ENCODE assay signal across 19 cellular contexts in genomic region chr17:19389386-19389785, GRCh38. TPM values are rescaled to one million over a fixed set of nuclear protein-coding genes. Genes with fewer than 3 reads are reported as not detected.
A peak's percentile ranks its signal among the peaks of the same experiment; 100 is the strongest.
DNase-seq lines count a peak whose midpoint lies in the region; ATAC-seq, FAIRE-seq and TF ChIP-seq lines count a peak whose summit lies in the region.
"Had no signal": no experiment of that assay in that cellular context is flagged by ENCODE, and none has a peak within 500 bp of the region (broad histone marks: within the 10 kb centered on the region; RNA-seq: fewer than 3 reads in every experiment).

No MANE protein-coding gene starts in this region.

- no peak for TF ChIP-seq CTCF in breast epithelium (IDR thresholded peaks at IDR 0.05)
- TF ChIP-seq CTCF in mammary epithelial cell (conservative IDR thresholded peaks at IDR 0.05 in 1 of 2, IDR thresholded peaks at IDR 0.05 in 1 of 2; ENCODE audit: extremely low read depth in 1 of 2, insufficient read depth in 1 of 2, low read depth in 1 of 2, low read length in 2 of 2): no peak
- no peak for TF ChIP-seq CTCF in H1 (IDR thresholded peaks at IDR 0.05; ENCODE audit: control extremely low read depth in 1 of 3, insufficient read depth in 1 of 3, low read depth in 1 of 3, low read length in 3 of 3)
- TF ChIP-seq CTCF in neural progenitor cell (IDR thresholded peaks at IDR 0.05): no peak
- TF ChIP-seq CTCF in upper lobe of right lung (IDR thresholded peaks at IDR 0.05): no peak

- H3K4me3 ChIP-seq in breast epithelium: no peak overlapping the region
- H3K4me3 ChIP-seq in mammary epithelial cell (replicated peaks in 1 of 3; ENCODE audit: insufficient read depth in 1 of 3, low read depth in 2 of 3, low read length in 3 of 3): no peak overlapping the region
- H3K4me3 ChIP-seq in H1 (ENCODE audit: extremely low read depth in 1 of 4, insufficient read depth in 2 of 4, low read depth in 3 of 4, low read length in 4 of 4): no peak overlapping the region
- no peak overlapping the region for H3K4me3 ChIP-seq in neural progenitor cell
- H3K4me3 ChIP-seq in upper lobe of right lung: no peak overlapping the region
- H3K4me3 ChIP-seq: K562 had no signal

- peaks cover under 1% of the 10 kb centered on the region for H3K27me3 Mint-ChIP-seq in neural progenitor cell (ENCODE audit: insufficient read depth, low read depth)

- no peak overlapping the region for H4K5ac ChIP-seq in H1 (ENCODE audit: insufficient read length, low read depth, low read length)

- intact Hi-C loops in breast epithelium (cut with DNase I; ENCODE audit: low total_unique reads): no loop called here
- intact Hi-C loops in mammary epithelial cell (cut with micrococcal nuclease): no loop called here
- intact Hi-C loops in upper lobe of right lung (cut with DNase I): no loop called here

- H3K27ac ChIP-seq in breast epithelium (peak overlapping the region; percentile 90 to 98), mammary epithelial cell (ENCODE audit: insufficient read depth, low read depth, low read length) (no peak overlapping the region), H1 (ENCODE audit: low read depth, low read length) (no peak overlapping the region), neural progenitor cell (no peak overlapping the region), upper lobe of right lung (peak overlapping the region; percentile 89)
- H3K27ac ChIP-seq: foreskin keratinocyte had no signal

- no peak overlapping the region for H3K56ac ChIP-seq in H1 (replicated peaks; ENCODE audit: insufficient read length, low read depth, low read length)

- no peak overlapping the region for H2AFZ ChIP-seq in mammary epithelial cell (ENCODE audit: low read depth, low read length)
- H2AFZ ChIP-seq in H1 (ENCODE audit: low read length): no peak overlapping the region
- no peak overlapping the region for H2AFZ ChIP-seq in neural progenitor cell (replicated peaks)

- TF ChIP-seq POLR2A in breast epithelium (IDR thresholded peaks at IDR 0.05): no peak
- no peak for TF ChIP-seq POLR2A in H1 (IDR thresholded peaks at IDR 0.05; ENCODE audit: control extremely low read depth in 1 of 2, low read depth in 2 of 2, low read length in 2 of 2)

- H3K79me1 ChIP-seq in H1 (ENCODE audit: low read depth, low read length): no peaks in the 10 kb centered on the region

- peak overlapping the region; percentile 15 for H3K27ac Mint-ChIP-seq in neural progenitor cell
- H3K27ac Mint-ChIP-seq: nephron progenitor cell had no signal

- TF ChIP-seq RAD21 in H1 (IDR thresholded peaks at IDR 0.05 in 1 of 2, conservative IDR thresholded peaks at IDR 0.05 in 1 of 2; ENCODE audit: low read depth in 2 of 2, low read length in 2 of 2): no peak

- no peak overlapping the region for H2BK120ac ChIP-seq in H1 (replicated peaks; ENCODE audit: low read depth, low read length)

- 75% methylated on average over 2 of the region's 2 CpGs for whole genome bisulfite sequencing in mammary epithelial cell (ENCODE audit: low coverage, missing lambda C conversion rate)
- WGBS in H1 (ENCODE audit: extremely low coverage in 1 of 2, insufficient coverage in 1 of 2, insufficient read length in 1 of 2, insufficient replicate concordance in 2 of 2, low coverage in 1 of 2, low lambda C conversion rate in 2 of 2, missing lambda C conversion rate in 1 of 2), 2 experiments: 96% methylated on average over 2 of the region's 2 CpGs; no CpG with 5 or more reads in 1 of the 2 experiments

- POLR2A ChIA-PET in H1 (lab: Charles Lee; ENCODE audit: partially characterized antibody): interaction anchor here (0.8 to 2.6 kb wide), 3 partner anchors 10 to 64 kb away, joined by 3 to 17 read pairs (median 3); partner anchors contain the start of gene MAPK7

- no peaks in the 10 kb centered on the region for H3K9me3 Mint-ChIP-seq in neural progenitor cell
- H3K9me3 Mint-ChIP-seq: CD4-positive, CD25-positive, alpha-beta regulatory T cell; nephron progenitor cell had no signal

- H4K20me1 ChIP-seq in mammary epithelial cell (ENCODE audit: insufficient read depth, low read length) (no peaks in the 10 kb centered on the region), H1 (replicated peaks in 1 of 2; ENCODE audit: control insufficient read depth in 1 of 2, insufficient read depth in 2 of 2, low read length in 2 of 2) (peaks cover 3 to 6% of the 10 kb centered on the region in 2 experiments), neural progenitor cell (ENCODE audit: low read depth) (peaks cover 10% of the 10 kb centered on the region)

- no peak overlapping the region for H3K4me3 Mint-ChIP-seq in neural progenitor cell
- H3K4me3 Mint-ChIP-seq: CD4-positive, CD25-positive, alpha-beta regulatory T cell; nephron progenitor cell had no signal

- H3K4me1 ChIP-seq in breast epithelium: peaks cover 17 to 25% of the 10 kb centered on the region in 2 donors
- H3K4me1 ChIP-seq in mammary epithelial cell (ENCODE audit: insufficient read depth, low read length): peaks cover 25% of the 10 kb centered on the region
- peaks cover 8 to 22% (median 15%) of the 10 kb centered on the region in 4 experiments for H3K4me1 ChIP-seq in H1 (replicated peaks in 1 of 4; ENCODE audit: control insufficient read depth in 3 of 4, insufficient read depth in 4 of 4, low read length in 3 of 4)
- peaks cover 30% of the 10 kb centered on the region for H3K4me1 ChIP-seq in neural progenitor cell
- H3K4me1 ChIP-seq in upper lobe of right lung: peaks cover 32% of the 10 kb centered on the region

- no peak for DNase-seq in breast epithelium (ENCODE audit: low spot score in 2 of 2)
- no peak for DNase-seq in mammary epithelial cell
- DNase-seq in H1 (ENCODE audit: low read depth in 1 of 2, low spot score in 2 of 2): no peak
- no peak for DNase-seq in neural progenitor cell (ENCODE audit: low spot score)
- DNase-seq in upper lobe of right lung: no peak
- DNase-seq in stimulated activated CD4-positive, alpha-beta T cell treated with anti-CD3 and anti-CD28 coated beads, Interleukin-1b, Interleukin-23, amount 100 ng/mL, for 48 hours: no peak
- no peak for DNase-seq in 8988T
- DNase-seq: activated effector memory CD4-positive, alpha-beta T cell treated with Interleukin-2 at 50 U/mL for 16 hours; amniotic stem cell; CD4-positive, CD25-positive, alpha-beta regulatory T cell; DMS79; foreskin keratinocyte; MV-4-11; nephron progenitor cell; T-helper 2 cell had no signal

- no peak overlapping the region; the same call in 1 of the 2 replicates for H2AK5ac ChIP-seq in H1 (ENCODE audit: low read depth, low read length)

- H3K4ac ChIP-seq in H1 (replicated peaks; ENCODE audit: insufficient read length, low read depth, low read length): no peak overlapping the region

- H3K4me1 Mint-ChIP-seq in neural progenitor cell: peaks cover 30% of the 10 kb centered on the region

- H3K27me3 ChIP-seq in breast epithelium (no peaks in the 10 kb centered on the region), mammary epithelial cell (ENCODE audit: insufficient read depth, low read length) (no peaks in the 10 kb centered on the region), H1 (replicated peaks in 1 of 4; ENCODE audit: control insufficient read depth in 3 of 4, extremely low read depth in 1 of 4, insufficient read depth in 3 of 4, low read length in 3 of 4) (no peaks in the 10 kb centered on the region), neural progenitor cell (no peaks in the 10 kb centered on the region), upper lobe of right lung (no peaks in the 10 kb centered on the region)

- no peak overlapping the region for H2BK12ac ChIP-seq in H1 (ENCODE audit: low read depth, low read length)

- H3K79me2 ChIP-seq in mammary epithelial cell (ENCODE audit: insufficient read depth, low read length) (no peaks in the 10 kb centered on the region), H1 (ENCODE audit: control insufficient read depth in 1 of 2, insufficient read depth in 2 of 2, low read length in 2 of 2) (no peaks in the 10 kb centered on the region), neural progenitor cell (ENCODE audit: low read depth) (no peaks in the 10 kb centered on the region)

- H3K9me3 ChIP-seq in breast epithelium (no peaks in the 10 kb centered on the region), mammary epithelial cell (replicated peaks; ENCODE audit: insufficient read depth, low read length) (no peaks in the 10 kb centered on the region), H1 (ENCODE audit: insufficient read depth in 2 of 2, low read depth in 1 of 2, low read length in 1 of 2) (no peaks in the 10 kb centered on the region), neural progenitor cell (ENCODE audit: low read depth) (no peaks in the 10 kb centered on the region), upper lobe of right lung (no peaks in the 10 kb centered on the region)

- BruUV-seq in mammary epithelial cell (replicated peaks; lab: Mats Ljungman, UMichigan): no TSS peak

- H2BK5ac ChIP-seq in H1 (ENCODE audit: low read depth, low read length): no peak overlapping the region

- peaks cover 3% of the 10 kb centered on the region for H3K36me3 Mint-ChIP-seq in neural progenitor cell

- peak overlapping the region; percentile 63 for H4K91ac ChIP-seq in H1 (replicated peaks; ENCODE audit: insufficient read length, low read length)

- H2BK15ac ChIP-seq in H1 (ENCODE audit: low read length): peak overlapping the region; percentile 66; the same call in 1 of the 2 replicates

- H4K8ac ChIP-seq in H1 (ENCODE audit: extremely low read depth, insufficient read depth, low read length): no peak overlapping the region

- in situ Hi-C loops in mammary epithelial cell (cut with MboI; ENCODE audit: low sequenced_read_pairs in 2 of 2): no loop called here

- no peak overlapping the region for H3K14ac ChIP-seq in H1 (ENCODE audit: insufficient read length)

- H2BK20ac ChIP-seq in H1 (ENCODE audit: low read length): peak overlapping the region; percentile 29; the same call in 1 of the 2 replicates

- dilution Hi-C loops in mammary epithelial cell (cut with HindIII; ENCODE audit: low sequenced_read_pairs): no loop called here

- no peak for TF ChIP-seq EP300 in H1 (IDR thresholded peaks at IDR 0.05; ENCODE audit: borderline replicate concordance in 1 of 2, low read depth in 2 of 2, low read length in 2 of 2)

- H3K23ac ChIP-seq in H1 (ENCODE audit: insufficient read length): no peak overlapping the region

- no peak for FAIRE-seq in H1 (lab: Jason Lieb, UNC)
- FAIRE-seq: K562 had no signal

- no peak overlapping the region; the same call in 1 of the 2 replicates for H3K18ac ChIP-seq in H1 (ENCODE audit: extremely low read depth, low read length)

- H3F3A ChIP-seq in neural progenitor cell (ENCODE audit: low read depth): peaks cover 24% of the 10 kb centered on the region

- H3K23me2 ChIP-seq in H1 (ENCODE audit: low read depth, low read length): peaks cover 3% of the 10 kb centered on the region; the same call in 1 of the 2 replicates

- H3K9ac ChIP-seq in mammary epithelial cell (ENCODE audit: insufficient read depth, low read length) (no peak overlapping the region), H1 (replicated peaks in 1 of 4; ENCODE audit: extremely low read depth in 1 of 4, low read depth in 3 of 4, low read length in 3 of 4) (no peak overlapping the region), neural progenitor cell (no peak overlapping the region)

- ATAC-seq in upper lobe of right lung (no peak), HG03521 (IDR thresholded peaks at IDR 0.05; ENCODE audit: unreplicated experiment) (no peak)
- ATAC-seq: foreskin keratinocyte, K562 had no signal

- H3K36me3 ChIP-seq in breast epithelium: no peaks in the 10 kb centered on the region
- H3K36me3 ChIP-seq in mammary epithelial cell (ENCODE audit: insufficient read depth, low read length): no peaks in the 10 kb centered on the region
- peaks cover 2 to 12% (median 4%) of the 10 kb centered on the region in 4 experiments; a peak in 5 of 8 replicates for H3K36me3 ChIP-seq in H1 (ENCODE audit: control insufficient read depth in 2 of 4, insufficient read depth in 4 of 4, low read length in 3 of 4)
- H3K36me3 ChIP-seq in neural progenitor cell: no peaks in the 10 kb centered on the region
- peaks cover 7% of the 10 kb centered on the region for H3K36me3 ChIP-seq in upper lobe of right lung

- CTCF ChIA-PET in mammary epithelial cell (lab: Charles Lee; ENCODE audit: low non-redundant PET) (no interaction called here), H1 (lab: Charles Lee; ENCODE audit: partially characterized antibody) (interaction anchor here (1.0 to 1.7 kb wide), 6 partner anchors 8 to 355 kb away, joined by 3 to 7 read pairs (median 3); no protein-coding TSS in a partner anchor)

- H3K4me2 ChIP-seq in mammary epithelial cell (ENCODE audit: insufficient read depth, low read depth, low read length): no peak overlapping the region
- H3K4me2 ChIP-seq in H1 (ENCODE audit: insufficient read depth in 1 of 2, low read depth in 2 of 2, low read length in 2 of 2): no peak overlapping the region
- no peak overlapping the region for H3K4me2 ChIP-seq in neural progenitor cell

RNA-seq across cellular contexts. Expression of gene MFAP4, which starts 2.4 kb away (rescaled TPM):
- total RNA-seq in breast epithelium: 100 to 1,000 TPM in 2 of 3 donors, 10 to 100 TPM in 1; 45.5 to 186 (median 116) TPM
- under 1 TPM in 1 of 2 donors, not detected in 1; 0.33 TPM for total RNA-seq in mammary epithelial cell
- polyA plus RNA-seq in mammary epithelial cell: not detected
- not detected for polyA minus RNA-seq in mammary epithelial cell
- total RNA-seq in H1 (2021; fragmentation: NEBNext Ultra II Directional; extraction: Animal tissue kit (Norgen Biotek cat#: 25700)): 3.6 and 3.8 TPM in 2 replicates
- polyA plus RNA-seq in H1 (2011; rRNA removed): 3.1 and 8.1 TPM in 2 replicates
- 3.4 TPM for polyA plus RNA-seq in H1 (2011; cell fraction: cytosol; rRNA removed)
- polyA plus RNA-seq in H1 (2011; cell fraction: nucleus; rRNA removed): 9.6 TPM
- polyA plus RNA-seq in H1 (2012, experiment 1 of 2): 3.4 to 5.8 TPM (median 4.6 TPM) in 4 replicates
- 5.5 TPM for polyA plus RNA-seq in H1 (2012, experiment 2 of 2)
- polyA plus RNA-seq in H1 (2013, experiment 1 of 2): 6.5 TPM
- polyA plus RNA-seq in H1 (2013, experiment 2 of 2): 8.6 TPM
- 1.9 and 4.1 TPM in 2 replicates for polyA minus RNA-seq in H1 (2011; rRNA and poly(A)+ RNA removed)
- 3.8 TPM for polyA minus RNA-seq in H1 (2011; cell fraction: cytosol; rRNA and poly(A)+ RNA removed)
- 2.5 TPM for polyA minus RNA-seq in H1 (2011; cell fraction: nucleus; rRNA and poly(A)+ RNA removed)
- 0.22 TPM in 1 of 2 replicates, not detected in the other for total RNA-seq in neural progenitor cell (ENCODE audit: low replicate concordance)
- 270 TPM for total RNA-seq in upper lobe of right lung
- total RNA-seq: A172; CD4-positive, CD25-positive, alpha-beta regulatory T cell; foreskin keratinocyte; NCI-H460 had no signal
- polyA plus RNA-seq: CD4-positive, CD25-positive, alpha-beta regulatory T cell; foreskin keratinocyte had no signal

RNA-seq across cellular contexts. Expression of gene MAPK7, which starts 11.1 kb away (rescaled TPM):
- total RNA-seq in breast epithelium (10 to 100 TPM; 21.4 to 39.0 (median 22.7) TPM), mammary epithelial cell (10 to 100 TPM; 19.1 to 21.5 TPM), neural progenitor cell (ENCODE audit: low replicate concordance) (12.2 and 20.7 TPM in 2 replicates), upper lobe of right lung (25.7 TPM)
- polyA plus RNA-seq in mammary epithelial cell (11.2 TPM), H1 (2011; rRNA removed) (15.2 and 31.3 TPM in 2 replicates)
- polyA minus RNA-seq in mammary epithelial cell: 31.2 TPM
- 28.1 and 33.8 TPM in 2 replicates for total RNA-seq in H1 (2021; fragmentation: NEBNext Ultra II Directional; extraction: Animal tissue kit (Norgen Biotek cat#: 25700))
- 14.1 TPM for polyA plus RNA-seq in H1 (2011; cell fraction: cytosol; rRNA removed)
- polyA plus RNA-seq in H1 (2011; cell fraction: nucleus; rRNA removed): 49.4 TPM
- 20.3 to 30.7 TPM (median 27.8 TPM) in 4 replicates for polyA plus RNA-seq in H1 (2012, experiment 1 of 2)
- 32.4 TPM for polyA plus RNA-seq in H1 (2012, experiment 2 of 2)
- 23.0 TPM for polyA plus RNA-seq in H1 (2013, experiment 1 of 2)
- 21.6 TPM for polyA plus RNA-seq in H1 (2013, experiment 2 of 2)
- 51.2 and 56.3 TPM in 2 replicates for polyA minus RNA-seq in H1 (2011; rRNA and poly(A)+ RNA removed)
- polyA minus RNA-seq in H1 (2011; cell fraction: cytosol; rRNA and poly(A)+ RNA removed): 21.0 TPM
- 57.7 TPM for polyA minus RNA-seq in H1 (2011; cell fraction: nucleus; rRNA and poly(A)+ RNA removed)

RNA-seq across cellular contexts. Expression of gene RNF112, which starts 21.6 kb away (rescaled TPM):
- total RNA-seq in breast epithelium: 1 to 10 TPM in 2 of 3 donors, under 1 TPM in 1; 0.96 to 2.9 (median 2.3) TPM
- total RNA-seq in mammary epithelial cell: not detected
- not detected for polyA plus RNA-seq in mammary epithelial cell
- not detected for polyA minus RNA-seq in mammary epithelial cell
- total RNA-seq in H1 (2021; fragmentation: NEBNext Ultra II Directional; extraction: Animal tissue kit (Norgen Biotek cat#: 25700)): 2.2 and 2.3 TPM in 2 replicates
- 1.1 and 1.7 TPM in 2 replicates for polyA plus RNA-seq in H1 (2011; rRNA removed)
- 1.7 TPM for polyA plus RNA-seq in H1 (2011; cell fraction: cytosol; rRNA removed)
- polyA plus RNA-seq in H1 (2011; cell fraction: nucleus; rRNA removed): 8.6 TPM
- polyA plus RNA-seq in H1 (2012, experiment 1 of 2): 1.4 to 3.8 TPM (median 2.5 TPM) in 4 replicates
- 0.79 TPM for polyA plus RNA-seq in H1 (2012, experiment 2 of 2)
- polyA plus RNA-seq in H1 (2013, experiment 1 of 2): 0.85 TPM
- polyA plus RNA-seq in H1 (2013, experiment 2 of 2): 0.90 TPM
- 0.68 and 0.98 TPM in 2 replicates for polyA minus RNA-seq in H1 (2011; rRNA and poly(A)+ RNA removed)
- 4.6 TPM for polyA minus RNA-seq in H1 (2011; cell fraction: cytosol; rRNA and poly(A)+ RNA removed)
- polyA minus RNA-seq in H1 (2011; cell fraction: nucleus; rRNA and poly(A)+ RNA removed): 1.6 TPM
- 0.86 and 1.8 TPM in 2 replicates for total RNA-seq in neural progenitor cell (ENCODE audit: low replicate concordance)
- 1.6 TPM for total RNA-seq in upper lobe of right lung
- total RNA-seq: A172 had no signal
- polyA plus RNA-seq: CD4-positive, CD25-positive, alpha-beta regulatory T cell; K562 had no signal

RNA-seq across cellular contexts. Expression of gene B9D1, which starts 26.9 kb away (rescaled TPM):
- total RNA-seq in breast epithelium (10 to 100 TPM; 14.4 to 29.2 (median 28.4) TPM), mammary epithelial cell (10 to 100 TPM; 21.2 to 23.2 TPM), neural progenitor cell (ENCODE audit: low replicate concordance) (15.1 and 43.0 TPM in 2 replicates), upper lobe of right lung (9.9 TPM)
- polyA plus RNA-seq in mammary epithelial cell (39.0 TPM), H1 (2011; rRNA removed) (65.7 and 74.8 TPM in 2 replicates)
- 25.0 TPM for polyA minus RNA-seq in mammary epithelial cell
- total RNA-seq in H1 (2021; fragmentation: NEBNext Ultra II Directional; extraction: Animal tissue kit (Norgen Biotek cat#: 25700)): 24.6 and 25.4 TPM in 2 replicates
- 69.9 TPM for polyA plus RNA-seq in H1 (2011; cell fraction: cytosol; rRNA removed)
- 99.2 TPM for polyA plus RNA-seq in H1 (2011; cell fraction: nucleus; rRNA removed)
- 26.4 to 39.5 TPM (median 32.7 TPM) in 4 replicates for polyA plus RNA-seq in H1 (2012, experiment 1 of 2)
- polyA plus RNA-seq in H1 (2012, experiment 2 of 2): 41.1 TPM
- 27.1 TPM for polyA plus RNA-seq in H1 (2013, experiment 1 of 2)
- 26.2 TPM for polyA plus RNA-seq in H1 (2013, experiment 2 of 2)
- 28.7 and 41.3 TPM in 2 replicates for polyA minus RNA-seq in H1 (2011; rRNA and poly(A)+ RNA removed)
- polyA minus RNA-seq in H1 (2011; cell fraction: cytosol; rRNA and poly(A)+ RNA removed): 35.0 TPM
- polyA minus RNA-seq in H1 (2011; cell fraction: nucleus; rRNA and poly(A)+ RNA removed): 35.7 TPM

Comparison
In these comparisons a context has a peak if more than half of its experiments do, and no peak if none do; other contexts are left out.
1. H3K27ac ChIP-seq: peak in breast epithelium (2 of 2) and upper lobe of right lung (single experiment); none in mammary epithelial cell (single experiment), H1 (single experiment) and neural progenitor cell (single experiment).